ENCODE assay signal across 19 cellular contexts in genomic region chr19:17101686-17102628, GRCh38. TPM values are rescaled to one million over a fixed set of nuclear protein-coding genes. Genes with fewer than 3 reads are reported as not detected.
DNase-seq lines count a peak whose midpoint lies in the region; ATAC-seq and TF ChIP-seq lines count a peak whose summit lies in the region.
"Had no signal": no experiment of that assay in that cellular context is flagged by ENCODE, and none has a peak within 500 bp of the region (broad histone marks: within the 10 kb centered on the region; RNA-seq: fewer than 3 reads in every experiment).

No MANE protein-coding gene starts in this region.

- TF ChIP-seq RAD21 in IMR-90 (IDR thresholded peaks at IDR 0.05; ENCODE audit: low read length) = no peak

- no peak overlapping the region for H3K4me3 Mint-ChIP-seq in Calu3 (ENCODE audit: low read depth, unreplicated experiment)

- H3K23ac ChIP-seq in IMR-90 (ENCODE audit: low read depth, low read length) (no peak overlapping the region), neuronal stem cell (ENCODE audit: low read depth, low read length, poor library complexity) (peak overlapping the region; percentile 65)

- H3K9ac ChIP-seq in IMR-90 (ENCODE audit: low read depth, low read length) = no peak overlapping the region
- no peak overlapping the region for H3K9ac ChIP-seq in mammary epithelial cell (ENCODE audit: insufficient read depth, low read length)
- H3K9ac ChIP-seq in neuronal stem cell (ENCODE audit: low read depth, low read length, poor library complexity) = peak overlapping the region; percentile 4

- intact Hi-C loops in Calu3 (cut with micrococcal nuclease; ENCODE audit: unreplicated experiment) = no loop called here
- intact Hi-C loops in IMR-90 (cut with micrococcal nuclease) = no loop called here
- intact Hi-C loops in mammary epithelial cell (cut with micrococcal nuclease) = no loop called here
- intact Hi-C loops in posterior vena cava (cut with DNase I) = no loop called here

- BruUV-seq in Calu3 (replicated peaks; lab: Mats Ljungman, UMichigan) = TSS peak; percentile 10
- TSS peak; percentile 58 for BruUV-seq in IMR-90 (replicated peaks; lab: Mats Ljungman, UMichigan)
- BruUV-seq in mammary epithelial cell (replicated peaks; lab: Mats Ljungman, UMichigan) = TSS peak; percentile 57

- no peak for TF ChIP-seq POLR2A in IMR-90 (IDR thresholded peaks at IDR 0.05; ENCODE audit: low read depth, low read length)

- CTCF ChIA-PET in Calu3 (lab: Charles Lee) = interaction anchor here (0.6 kb wide), 1 partner anchor 848 kb away, joined by 6 read pairs; no protein-coding TSS in a partner anchor
- CTCF ChIA-PET in IMR-90 (lab: Yijun Ruan, JAX) = interaction anchor here (0.7 kb wide), 1 partner anchor 34 kb away, joined by 4 read pairs; no protein-coding TSS in a partner anchor
- CTCF ChIA-PET in mammary epithelial cell (lab: Charles Lee; ENCODE audit: low non-redundant PET) = interaction anchor here (0.7 kb wide), 1 partner anchor 21 kb away, joined by 11 read pairs; no protein-coding TSS in a partner anchor

- H4K20me1 ChIP-seq in IMR-90 (ENCODE audit: insufficient read depth, low read length) (peaks cover 52% of the 10 kb centered on the region), mammary epithelial cell (ENCODE audit: insufficient read depth, low read length) (no peaks in the 10 kb centered on the region)

- H4K91ac ChIP-seq in IMR-90 (ENCODE audit: insufficient read depth, low read depth, low read length) = no peak overlapping the region
- H4K91ac ChIP-seq in neuronal stem cell (ENCODE audit: low read depth, low read length, poor library complexity) = no peak overlapping the region

- no peak overlapping the region for H4K8ac ChIP-seq in IMR-90 (ENCODE audit: low read depth in 2 of 2, low read length in 2 of 2)
- H4K8ac ChIP-seq in neuronal stem cell (ENCODE audit: low read depth, low read length) = no peak overlapping the region

- POLR2A ChIA-PET in IMR-90 (lab: Charles Lee; ENCODE audit: unreplicated experiment) = no interaction called here

- H3K4me1 ChIP-seq in IMR-90 (ENCODE audit: control insufficient read depth, insufficient read depth, low read length) (peaks cover 6% of the 10 kb centered on the region), mammary epithelial cell (ENCODE audit: insufficient read depth, low read length) (peaks cover 6% of the 10 kb centered on the region), neuronal stem cell (ENCODE audit: control insufficient read depth in 2 of 2, insufficient read depth in 1 of 2, low read depth in 1 of 2, low read length in 2 of 2) (peaks cover 3 to 4% of the 10 kb centered on the region in 2 donors)

- peaks cover 17% of the 10 kb centered on the region for H3K9me1 ChIP-seq in IMR-90 (ENCODE audit: insufficient read depth, low read length)

- H3K27ac ChIP-seq in IMR-90 (ENCODE audit: insufficient read depth, low read length) (no peak overlapping the region), mammary epithelial cell (ENCODE audit: insufficient read depth, low read depth, low read length) (no peak overlapping the region), neuronal stem cell (replicated peaks; ENCODE audit: low read length) (no peak overlapping the region)
- H3K27ac ChIP-seq: A549, PC-9 had no signal

- no peak overlapping the region for H2BK5ac ChIP-seq in IMR-90 (ENCODE audit: low read depth, low read length, poor library complexity, severe bottlenecking)
- H2BK5ac ChIP-seq in neuronal stem cell (ENCODE audit: low read length) = peak overlapping the region; percentile 39

- H3K18ac ChIP-seq in IMR-90 (ENCODE audit: low read depth, low read length) (no peak overlapping the region), neuronal stem cell (ENCODE audit: low read length) (no peak overlapping the region)

- dilution Hi-C loops in IMR-90 (cut with HindIII; ENCODE audit: low sequenced_read_pairs, unreplicated experiment) = no loop called here
- dilution Hi-C loops in mammary epithelial cell (cut with HindIII; ENCODE audit: low sequenced_read_pairs) = no loop called here

- no peak overlapping the region for H3K4me2 ChIP-seq in IMR-90 (ENCODE audit: low read depth, low read length)
- H3K4me2 ChIP-seq in mammary epithelial cell (ENCODE audit: insufficient read depth, low read depth, low read length) = no peak overlapping the region
- H3K4me2 ChIP-seq in neuronal stem cell (ENCODE audit: insufficient read depth, low read length, poor library complexity, severe bottlenecking) = no peak overlapping the region
- H3K4me2 ChIP-seq: A549, PC-9 had no signal

- ATAC-seq in IMR-90 (ENCODE audit: low read depth) (no peak), GM21360 (IDR thresholded peaks at IDR 0.05; ENCODE audit: unreplicated experiment) (no peak)
- ATAC-seq: A549 had no signal

- H3K36me3 Mint-ChIP-seq in Calu3 (ENCODE audit: insufficient read depth, unreplicated experiment) = peaks cover 19% of the 10 kb centered on the region

- peaks cover 86% of the 10 kb centered on the region for H3K79me2 ChIP-seq in mammary epithelial cell (ENCODE audit: insufficient read depth, low read length)

- H2BK15ac ChIP-seq in IMR-90 (ENCODE audit: low read depth, low read length) (no peak overlapping the region), neuronal stem cell (ENCODE audit: low read length) (no peak overlapping the region)

- no peak overlapping the region for H4K5ac ChIP-seq in IMR-90 (ENCODE audit: low read depth, low read length)

- H2AFZ ChIP-seq in IMR-90 (replicated peaks; ENCODE audit: low read length, poor library complexity) (no peak overlapping the region), mammary epithelial cell (ENCODE audit: low read depth, low read length) (no peak overlapping the region), neuronal stem cell (ENCODE audit: low read length) (no peak overlapping the region)
- H2AFZ ChIP-seq: PC-9 had no signal

- no peak overlapping the region for H3K14ac ChIP-seq in IMR-90 (replicated peaks; ENCODE audit: low read depth, low read length)
- H3K14ac ChIP-seq in neuronal stem cell (ENCODE audit: low read length) = peak overlapping the region; percentile 71

- H2BK20ac ChIP-seq in IMR-90 (ENCODE audit: low read depth, low read length) = no peak overlapping the region

- 96% methylated on average over 32 of the region's 59 CpGs; no CpG with 5 or more reads in 1 of the 2 experiments for WGBS in IMR-90 (ENCODE audit: extremely low coverage in 2 of 2, insufficient read length in 1 of 2), 2 experiments
- 98% methylated on average over 23 of the region's 59 CpGs for WGBS in mammary epithelial cell (ENCODE audit: low coverage, missing lambda C conversion rate)
- WGBS in neuronal stem cell (ENCODE audit: extremely low coverage in 2 of 2, insufficient read length in 2 of 2, insufficient replicate concordance in 1 of 2), 2 donors = no CpG with 5 or more reads among the region's 59 CpGs

- in situ Hi-C loops in IMR-90 (cut with MboI; ENCODE audit: low sequenced_read_pairs) = no loop called here
- in situ Hi-C loops in mammary epithelial cell (cut with MboI; ENCODE audit: low sequenced_read_pairs in 2 of 2) = no loop called here

- H3K79me1 ChIP-seq in IMR-90 (ENCODE audit: low read depth in 1 of 2, low read length in 2 of 2) = peaks cover 5 to 82% of the 10 kb centered on the region in 2 experiments
- H3K79me1 ChIP-seq in neuronal stem cell (ENCODE audit: low read depth, low read length) = peaks cover 11% of the 10 kb centered on the region

- peaks cover 12% of the 10 kb centered on the region for H3K4me1 Mint-ChIP-seq in Calu3 (ENCODE audit: low read depth, unreplicated experiment)

- H2AK5ac ChIP-seq in IMR-90 (ENCODE audit: low read depth, low read length) = no peak overlapping the region
- no peak overlapping the region for H2AK5ac ChIP-seq in neuronal stem cell (ENCODE audit: low read depth, low read length)

- H2BK120ac ChIP-seq in IMR-90 (ENCODE audit: low read depth, low read length) (no peak overlapping the region), neuronal stem cell (ENCODE audit: low read depth, low read length) (no peak overlapping the region)

- no peaks in the 10 kb centered on the region for H3K27me3 Mint-ChIP-seq in Calu3 (ENCODE audit: unreplicated experiment)

- H3K9me3 Mint-ChIP-seq in Calu3 (ENCODE audit: low read depth, unreplicated experiment) = no peaks in the 10 kb centered on the region

- no peak overlapping the region for H3K27ac Mint-ChIP-seq in Calu3 (ENCODE audit: unreplicated experiment)

- no peak overlapping the region for H3K4me3 ChIP-seq in IMR-90 (ENCODE audit: insufficient read depth, low read depth, low read length)
- H3K4me3 ChIP-seq in mammary epithelial cell (replicated peaks in 1 of 3; ENCODE audit: insufficient read depth in 1 of 3, low read depth in 2 of 3, low read length in 3 of 3) = no peak overlapping the region
- peak overlapping the region in 1 of 2 donors; percentile 7 for H3K4me3 ChIP-seq in neuronal stem cell (ENCODE audit: low read length in 2 of 2)
- H3K4me3 ChIP-seq: A549, PC-9 had no signal

- H3K9me3 ChIP-seq in IMR-90 (ENCODE audit: control insufficient read depth, insufficient read depth, low read length) (no peaks in the 10 kb centered on the region), mammary epithelial cell (replicated peaks; ENCODE audit: insufficient read depth, low read length) (no peaks in the 10 kb centered on the region), neuronal stem cell (replicated peaks in 1 of 2; ENCODE audit: control insufficient read depth in 2 of 2, insufficient read depth in 1 of 2, low read depth in 1 of 2, low read length in 2 of 2) (peaks cover 11 to 19% of the 10 kb centered on the region in 2 donors)
- H3K9me3 ChIP-seq: A549 had no signal

- H3K27me3 ChIP-seq in IMR-90 (ENCODE audit: control insufficient read depth, insufficient read depth, low read length) (no peaks in the 10 kb centered on the region), mammary epithelial cell (ENCODE audit: insufficient read depth, low read length) (no peaks in the 10 kb centered on the region), neuronal stem cell (ENCODE audit: control insufficient read depth in 3 of 3, insufficient read depth in 3 of 3, low read depth in 1 of 3, low read length in 3 of 3) (no peaks in the 10 kb centered on the region)

- no peak overlapping the region for H3K56ac ChIP-seq in IMR-90 (ENCODE audit: extremely low read depth, insufficient read depth, low read length)

- H3K4ac ChIP-seq in IMR-90 (ENCODE audit: low read depth, low read length) (no peak overlapping the region), neuronal stem cell (ENCODE audit: low read length) (no peak overlapping the region)

- no peak for TF ChIP-seq CTCF in Calu3 (IDR thresholded peaks at IDR 0.05; ENCODE audit: unreplicated experiment)
- TF ChIP-seq CTCF in IMR-90 (conservative IDR thresholded peaks at IDR 0.05; ENCODE audit: low read depth, low read length) = no peak
- TF ChIP-seq CTCF in mammary epithelial cell (conservative IDR thresholded peaks at IDR 0.05 in 1 of 2, IDR thresholded peaks at IDR 0.05 in 1 of 2; ENCODE audit: extremely low read depth in 1 of 2, insufficient read depth in 1 of 2, low read depth in 1 of 2, low read length in 2 of 2) = no peak

- H3K36me3 ChIP-seq in IMR-90 (ENCODE audit: control insufficient read depth, insufficient read depth, low read length) = peaks cover 34% of the 10 kb centered on the region
- peaks cover 9% of the 10 kb centered on the region for H3K36me3 ChIP-seq in mammary epithelial cell (ENCODE audit: insufficient read depth, low read length)
- H3K36me3 ChIP-seq in neuronal stem cell (replicated peaks in 1 of 2; ENCODE audit: control insufficient read depth in 2 of 2, insufficient read depth in 2 of 2, low read length in 2 of 2) = peaks cover 20 to 64% of the 10 kb centered on the region in 2 donors

- H2AK9ac ChIP-seq in IMR-90 (replicated peaks; ENCODE audit: low read depth, low read length, poor library complexity) = peak overlapping the region; percentile 36

- DNase-seq in Calu3 (no peak), IMR-90 (no peak), mammary epithelial cell (no peak), neuronal stem cell (ENCODE audit: low spot score) (no peak), posterior vena cava (ENCODE audit: low spot score) (no peak), DMS 273 treated with DMSO at 0.1 percent for 48 hours (lab: John Stamatoyannopoulos, UW) (no peak)
- no peak for DNase-seq in activated naive CD4-positive, alpha-beta T cell treated with anti-CD3 and anti-CD28 coated beads, Interleukin-2, amount 50 U/mL, for 16 hours
- DNase-seq: COR-L47; DMS53; KBM-7; NCI-H1417 treated with DMSO at 0.1 percent for 48 hours; NCI-H1930; NCI-H2171; NCI-H446 treated with DMSO at 0.1 percent for 48 hours; NK-92 treated with Interleukin-12 subunit alpha and Interleukin-12 subunit beta, amount 100 ng/mL, for 24 hours; SW 1271 had no signal

- H2BK12ac ChIP-seq in neuronal stem cell (ENCODE audit: low read length) = peak overlapping the region; percentile 22

RNA-seq across cellular contexts. Expression of gene MYO9B, which starts 26.4 kb away (rescaled TPM):
- 38.4 and 40.4 TPM in 2 replicates for total RNA-seq in Calu3 (2022)
- 59.7 and 61.8 TPM in 2 replicates for total RNA-seq in IMR-90 (2012; rRNA removed)
- 77.8 and 91.3 TPM in 2 replicates for polyA plus RNA-seq in IMR-90 (2012; rRNA removed)
- 40.1 and 51.5 TPM in 2 replicates for polyA plus RNA-seq in IMR-90 (2012; cell fraction: cytosol; rRNA removed)
- polyA plus RNA-seq in IMR-90 (2012; cell fraction: nucleus; rRNA removed; ENCODE audit: low replicate concordance) = 248 and 366 TPM in 2 replicates
- 10 to 100 TPM; 61.2 to 64.5 TPM for total RNA-seq in mammary epithelial cell
- 37.8 TPM for polyA plus RNA-seq in mammary epithelial cell
- polyA minus RNA-seq in mammary epithelial cell = 61.1 TPM
- 22.7 TPM for polyA plus RNA-seq in neuronal stem cell (2013, experiment 1 of 2)
- polyA plus RNA-seq in neuronal stem cell (2013, experiment 2 of 2) = 23.8 TPM
- 100 to 1,000 TPM; 103 to 106 TPM for total RNA-seq in posterior vena cava

RNA-seq across cellular contexts. Expression of gene HAUS8, which starts 26.7 kb away (rescaled TPM):
- total RNA-seq in Calu3 (2022) (15.7 and 20.5 TPM in 2 replicates), IMR-90 (2012; rRNA removed) (3.4 and 3.9 TPM in 2 replicates), mammary epithelial cell (10 to 100 TPM in 1 of 2 donors, 1 to 10 TPM in 1; 1.2 to 12.5 TPM), posterior vena cava (1 to 10 TPM; 4.2 to 4.8 TPM)
- polyA plus RNA-seq in IMR-90 (2012; rRNA removed) (12.8 and 14.2 TPM in 2 replicates), mammary epithelial cell (15.6 TPM)
- polyA plus RNA-seq in IMR-90 (2012; cell fraction: cytosol; rRNA removed) = 5.6 and 11.0 TPM in 2 replicates
- polyA plus RNA-seq in IMR-90 (2012; cell fraction: nucleus; rRNA removed; ENCODE audit: low replicate concordance) = 9.8 and 12.0 TPM in 2 replicates
- polyA minus RNA-seq in mammary epithelial cell = 2.8 TPM
- 26.5 TPM for polyA plus RNA-seq in neuronal stem cell (2013, experiment 1 of 2)
- 27.2 TPM for polyA plus RNA-seq in neuronal stem cell (2013, experiment 2 of 2)
